ENCODE assay signal across 24 cellular contexts in the genomic region with DNA sequence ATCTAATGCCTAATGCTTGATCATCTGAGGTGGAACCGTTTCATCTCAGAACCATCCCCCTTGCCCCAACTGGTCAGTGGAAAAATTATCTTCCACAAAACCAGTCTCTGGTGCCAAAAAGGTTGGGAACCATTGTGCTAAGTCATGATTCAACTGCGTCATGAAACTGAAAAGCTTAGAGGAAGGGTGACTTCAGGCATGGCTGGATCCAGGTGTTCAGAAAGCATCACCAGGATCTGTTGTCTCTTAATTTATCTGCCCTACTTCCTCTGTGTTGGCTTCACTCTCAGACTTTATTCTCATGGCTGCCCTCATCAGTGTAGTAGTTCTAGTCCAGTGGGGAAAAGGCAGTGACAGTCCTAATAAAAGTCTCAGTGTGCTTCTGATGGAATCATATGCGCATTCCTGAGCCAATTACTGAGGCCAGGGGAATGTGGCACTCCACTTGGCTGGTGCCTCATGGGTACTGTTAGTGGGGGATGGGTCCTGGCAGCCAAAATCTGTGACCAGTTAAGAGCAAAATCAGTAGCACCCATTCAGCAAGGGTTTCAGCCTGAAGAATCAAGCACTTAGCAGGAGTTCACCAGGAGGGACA.
DNase-seq lines count a peak whose midpoint lies in the region; ATAC-seq and TF ChIP-seq lines count a peak whose summit lies in the region.
"Had no signal": no experiment of that assay in that cellular context is flagged by ENCODE, and none has a peak within 500 bp of the region (broad histone marks: within the 10 kb centered on the region; RNA-seq: fewer than 3 reads in every experiment).

No MANE protein-coding gene starts in this region.

- peak overlapping the region; percentile 1 for H2AK9ac ChIP-seq in IMR-90 (replicated peaks; ENCODE audit: low read depth, low read length, poor library complexity)

- H3K4me1 ChIP-seq in A673 (ENCODE audit: insufficient read depth, low read length, poor library complexity, severe bottlenecking) (no peaks in the 10 kb centered on the region), IMR-90 (ENCODE audit: control insufficient read depth, insufficient read depth, low read length) (no peaks in the 10 kb centered on the region), gastrocnemius medialis (no peaks in the 10 kb centered on the region)

- H3K36me3 ChIP-seq in A673 (ENCODE audit: insufficient read depth, low read length, poor library complexity, severe bottlenecking) (no peaks in the 10 kb centered on the region), GM06990 (ENCODE audit: control insufficient read depth, insufficient read depth, low read length) (no peaks in the 10 kb centered on the region), IMR-90 (ENCODE audit: control insufficient read depth, insufficient read depth, low read length) (no peaks in the 10 kb centered on the region), gastrocnemius medialis (no peaks in the 10 kb centered on the region)

- H3K9ac ChIP-seq in IMR-90 (ENCODE audit: low read depth, low read length) = no peak overlapping the region

- H2AFZ ChIP-seq in IMR-90 (replicated peaks; ENCODE audit: low read length, poor library complexity) = no peak overlapping the region
- H2AFZ ChIP-seq: PC-9 had no signal

- H4K8ac ChIP-seq in IMR-90 (ENCODE audit: low read depth in 2 of 2, low read length in 2 of 2) = no peak overlapping the region

- no CpG with 5 or more reads among the region's 3 CpGs for WGBS in IMR-90 (ENCODE audit: extremely low coverage in 2 of 2, insufficient read length in 1 of 2), 2 experiments

- H3K9me3 ChIP-seq in A673 (ENCODE audit: low read depth, low read length, poor library complexity, severe bottlenecking) (no peaks in the 10 kb centered on the region), IMR-90 (ENCODE audit: control insufficient read depth, insufficient read depth, low read length) (no peaks in the 10 kb centered on the region), gastrocnemius medialis (no peaks in the 10 kb centered on the region)

- H3K27me3 ChIP-seq in A673 (replicated peaks; ENCODE audit: insufficient read depth, low read depth, low read length, poor library complexity) (no peaks in the 10 kb centered on the region), GM06990 (replicated peaks; ENCODE audit: control insufficient read depth, insufficient read depth, low read length) (no peaks in the 10 kb centered on the region), IMR-90 (ENCODE audit: control insufficient read depth, insufficient read depth, low read length) (no peaks in the 10 kb centered on the region), gastrocnemius medialis (no peaks in the 10 kb centered on the region)

- H3K4me2 ChIP-seq in IMR-90 (ENCODE audit: low read depth, low read length) = no peak overlapping the region
- H3K4me2 ChIP-seq: PC-9 had no signal

- dilution Hi-C loops in IMR-90 (cut with HindIII; ENCODE audit: low sequenced_read_pairs, unreplicated experiment) = no loop called here

- no peak overlapping the region; the same call in 1 of the 2 replicates for H3K14ac ChIP-seq in IMR-90 (replicated peaks; ENCODE audit: low read depth, low read length)

- BruUV-seq in A673 (replicated peaks; lab: Mats Ljungman, UMichigan) (no TSS peak), IMR-90 (replicated peaks; lab: Mats Ljungman, UMichigan) (no TSS peak)

- no peaks in the 10 kb centered on the region for H3K79me1 ChIP-seq in IMR-90 (ENCODE audit: low read depth in 1 of 2, low read length in 2 of 2)

- peak; percentile 0 for DNase-seq in A673 (ENCODE audit: low spot score)
- peak; percentile 28 for DNase-seq in GM06990 (ENCODE audit: extremely low read depth, insufficient read length)
- no peak for DNase-seq in IMR-90
- DNase-seq in islet precursor cell = peak; percentile 43
- no peak for DNase-seq in gastrocnemius medialis
- no peak for DNase-seq in ecto neural progenitor cell (ENCODE audit: low spot score)
- DNase-seq: 8988T; C1 segment of cervical spinal cord; CD4-positive, alpha-beta memory T cell; COR-L47; DMS53; GF-D8; KBM-7; NCI-H2029; NCI-H446 treated with DMSO at 0.1 percent for 48 hours; NCI-H526; NCI-H82; NK-92 treated with Interleukin-12 subunit alpha and Interleukin-12 subunit beta, amount 100 ng/mL, for 24 hours; PC-9; Right ventricle myocardium superior; RPMI8226; T-helper 1 cell had no signal

- CTCF ChIA-PET in A673 (lab: Charles Lee) = no interaction called here
- CTCF ChIA-PET in IMR-90 (lab: Yijun Ruan, JAX) = no interaction called here

- no peak overlapping the region for H3K18ac ChIP-seq in IMR-90 (ENCODE audit: low read depth, low read length)

- H2BK120ac ChIP-seq in IMR-90 (ENCODE audit: low read depth, low read length) = no peak overlapping the region

- no peak overlapping the region for H2BK20ac ChIP-seq in IMR-90 (ENCODE audit: low read depth, low read length)

- H2BK15ac ChIP-seq in IMR-90 (ENCODE audit: low read depth, low read length) = no peak overlapping the region

- no peak overlapping the region for H3K4me3 ChIP-seq in A673 (ENCODE audit: low read depth, low read length, poor library complexity, severe bottlenecking)
- H3K4me3 ChIP-seq in GM06990 (replicated peaks; ENCODE audit: low read depth, low read length) = no peak overlapping the region
- H3K4me3 ChIP-seq in IMR-90 (ENCODE audit: insufficient read depth, low read depth, low read length) = no peak overlapping the region
- H3K4me3 ChIP-seq in gastrocnemius medialis = no peak overlapping the region
- H3K4me3 ChIP-seq: PC-9 had no signal

- no peak for TF ChIP-seq RAD21 in IMR-90 (IDR thresholded peaks at IDR 0.05; ENCODE audit: low read length)

- no peak overlapping the region for H4K91ac ChIP-seq in IMR-90 (ENCODE audit: insufficient read depth, low read depth, low read length)

- POLR2A ChIA-PET in A673 (lab: Charles Lee; ENCODE audit: low non-redundant PET) (no interaction called here), IMR-90 (lab: Charles Lee; ENCODE audit: unreplicated experiment) (no interaction called here)

- no peak overlapping the region for H2BK5ac ChIP-seq in IMR-90 (ENCODE audit: low read depth, low read length, poor library complexity, severe bottlenecking)

- in situ Hi-C loops in IMR-90 (cut with MboI; ENCODE audit: low sequenced_read_pairs) = no loop called here
- in situ Hi-C loops in gastrocnemius medialis (cut with MboI; ENCODE audit: low sequenced_read_pairs in 4 of 4) = no loop called here

- no peak overlapping the region for H4K5ac ChIP-seq in IMR-90 (ENCODE audit: low read depth, low read length)

- H3K27ac ChIP-seq in A673 (ENCODE audit: low read depth, low read length, poor library complexity, severe bottlenecking) (no peak overlapping the region), IMR-90 (ENCODE audit: insufficient read depth, low read length) (no peak overlapping the region), gastrocnemius medialis (no peak overlapping the region)
- H3K27ac ChIP-seq: HL-60, PC-9 had no signal

- H3K9me1 ChIP-seq in IMR-90 (ENCODE audit: insufficient read depth, low read length) = no peaks in the 10 kb centered on the region; the same call in 1 of the 2 replicates

- no peak for TF ChIP-seq CTCF in A673 (conservative IDR thresholded peaks at IDR 0.05; ENCODE audit: low read depth, low read length)
- TF ChIP-seq CTCF in GM06990 (IDR thresholded peaks at IDR 0.05; ENCODE audit: insufficient read depth, low read length, poor library complexity, severe bottlenecking) = no peak
- TF ChIP-seq CTCF in IMR-90 (conservative IDR thresholded peaks at IDR 0.05; ENCODE audit: low read depth, low read length) = no peak
- TF ChIP-seq CTCF in gastrocnemius medialis (IDR thresholded peaks at IDR 0.05 in 4 of 5, conservative IDR thresholded peaks at IDR 0.05 in 1 of 5) = no peak

- H2AK5ac ChIP-seq in IMR-90 (ENCODE audit: low read depth, low read length) = no peak overlapping the region

- intact Hi-C loops in A673 (cut with micrococcal nuclease; ENCODE audit: unreplicated experiment) (no loop called here), IMR-90 (cut with micrococcal nuclease) (no loop called here), gastrocnemius medialis (cut with DNase I; ENCODE audit: low total_unique reads) (no loop called here)

- no peak overlapping the region; the same call in 1 of the 2 replicates for H3K23ac ChIP-seq in IMR-90 (ENCODE audit: low read depth, low read length)

- ATAC-seq in IMR-90 (ENCODE audit: low read depth) (no peak), gastrocnemius medialis (no peak), GM18873 (IDR thresholded peaks at IDR 0.05; ENCODE audit: low FRiP score, unreplicated experiment) (no peak)

- no peak overlapping the region for H3K56ac ChIP-seq in IMR-90 (ENCODE audit: extremely low read depth, insufficient read depth, low read length)

- TF ChIP-seq POLR2A in IMR-90 (IDR thresholded peaks at IDR 0.05; ENCODE audit: low read depth, low read length) (no peak), gastrocnemius medialis (IDR thresholded peaks at IDR 0.05) (no peak)

- no peaks in the 10 kb centered on the region for H4K20me1 ChIP-seq in IMR-90 (ENCODE audit: insufficient read depth, low read length)

- H3K4ac ChIP-seq in IMR-90 (ENCODE audit: low read depth, low read length) = no peak overlapping the region; the same call in 1 of the 2 replicates

TF ChIP-seq in IMR-90, 13 proteins besides CTCF, POLR2A, EP300 and RAD21:
- TF ChIP-seq SMC3 (IDR thresholded peaks at IDR 0.05; ENCODE audit: low read depth, low read length) = no peak
- no peak for TF ChIP-seq MXI1 (IDR thresholded peaks at IDR 0.05; ENCODE audit: borderline replicate concordance, low read depth, low read length)

Comparison
In these comparisons a context has a peak if more than half of its experiments do, and no peak if none do; other contexts are left out.
1. DNase-seq: peak in A673 (single experiment), GM06990 (single experiment) and islet precursor cell (single experiment); none in IMR-90 (single experiment), gastrocnemius medialis (0 of 2) and ecto neural progenitor cell (single experiment).